ENCODE assay signal across 3 cellular contexts in the genomic region with DNA sequence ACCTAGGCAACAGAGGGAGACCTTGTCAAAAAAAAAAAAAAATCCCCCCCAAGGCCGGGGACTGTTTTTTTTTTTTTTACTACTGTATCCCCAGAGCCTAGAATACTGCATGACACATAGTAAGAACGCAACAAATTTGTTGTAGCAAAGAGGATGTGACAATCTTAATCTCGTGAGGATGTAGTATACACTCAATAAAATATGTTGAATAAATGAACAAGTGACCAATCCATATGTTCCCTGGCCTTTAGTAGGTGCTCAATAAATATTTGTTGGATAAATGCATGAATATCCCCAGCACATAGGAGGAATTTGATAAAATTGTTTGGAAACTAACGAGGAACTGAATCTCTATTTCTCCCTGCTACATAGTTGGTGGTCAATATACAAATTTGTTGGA.
A peak's percentile ranks its signal among the peaks of the same experiment; 100 is the strongest.
TF ChIP-seq lines count a peak whose summit lies in the region.

No MANE protein-coding gene starts in this region.

TF ChIP-seq in A549, 52 proteins besides CTCF, POLR2A, EP300 and RAD21 (continued from another document):
- TF ChIP-seq GATA3 (IDR thresholded peaks at IDR 0.05; ENCODE audit: borderline replicate concordance) (no peak), TP53 (CRISPR knock-in tag; IDR thresholded peaks at IDR 0.05) (no peak), EHF (CRISPR knock-in tag; IDR thresholded peaks at IDR 0.05) (no peak), KDM5A (IDR thresholded peaks at IDR 0.05) (no peak), FOSB (CRISPR knock-in tag; IDR thresholded peaks at IDR 0.05) (no peak), CBX2 (IDR thresholded peaks at IDR 0.05; ENCODE audit: borderline replicate concordance, low read depth) (no peak), ESRRA (IDR thresholded peaks at IDR 0.05; ENCODE audit: borderline replicate concordance, low read length) (no peak), HEYL (CRISPR knock-in tag; IDR thresholded peaks at IDR 0.05) (no peak), MYC (IDR thresholded peaks at IDR 0.05; ENCODE audit: borderline replicate concordance, low read length) (no peak)
- TF ChIP-seq, protein P1, sequence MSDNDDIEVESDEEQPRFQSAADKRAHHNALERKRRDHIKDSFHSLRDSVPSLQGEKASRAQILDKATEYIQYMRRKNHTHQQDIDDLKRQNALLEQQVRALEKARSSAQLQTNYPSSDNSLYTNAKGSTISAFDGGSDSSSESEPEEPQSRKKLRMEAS (IDR thresholded peaks at IDR 0.05) = no peak
- TF ChIP-seq, protein P2, sequence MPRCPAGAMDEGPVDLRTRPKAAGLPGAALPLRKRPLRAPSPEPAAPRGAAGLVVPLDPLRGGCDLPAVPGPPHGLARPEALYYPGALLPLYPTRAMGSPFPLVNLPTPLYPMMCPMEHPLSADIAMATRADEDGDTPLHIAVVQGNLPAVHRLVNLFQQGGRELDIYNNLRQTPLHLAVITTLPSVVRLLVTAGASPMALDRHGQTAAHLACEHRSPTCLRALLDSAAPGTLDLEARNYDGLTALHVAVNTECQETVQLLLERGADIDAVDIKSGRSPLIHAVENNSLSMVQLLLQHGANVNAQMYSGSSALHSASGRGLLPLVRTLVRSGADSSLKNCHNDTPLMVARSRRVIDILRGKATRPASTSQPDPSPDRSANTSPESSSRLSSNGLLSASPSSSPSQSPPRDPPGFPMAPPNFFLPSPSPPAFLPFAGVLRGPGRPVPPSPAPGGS (IDR thresholded peaks at IDR 0.05) = no peak
- TF ChIP-seq, protein P3, sequence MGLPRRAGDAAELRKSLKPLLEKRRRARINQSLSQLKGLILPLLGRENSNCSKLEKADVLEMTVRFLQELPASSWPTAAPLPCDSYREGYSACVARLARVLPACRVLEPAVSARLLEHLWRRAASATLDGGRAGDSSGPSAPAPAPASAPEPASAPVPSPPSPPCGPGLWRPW (IDR thresholded peaks at IDR 0.05) = no peak
TF ChIP-seq in A549: peak in this region for 0.

TF ChIP-seq in HEK293, 187 proteins besides CTCF, POLR2A, EP300 and RAD21 (continued from another document):
- no peak for TF ChIP-seq ZNF571 (tag by site-specific recombination; IDR thresholded peaks at IDR 0.05)
- TF ChIP-seq YY1 (tag by site-specific recombination; IDR thresholded peaks at IDR 0.05) = no peak
- TF ChIP-seq, protein P4, sequence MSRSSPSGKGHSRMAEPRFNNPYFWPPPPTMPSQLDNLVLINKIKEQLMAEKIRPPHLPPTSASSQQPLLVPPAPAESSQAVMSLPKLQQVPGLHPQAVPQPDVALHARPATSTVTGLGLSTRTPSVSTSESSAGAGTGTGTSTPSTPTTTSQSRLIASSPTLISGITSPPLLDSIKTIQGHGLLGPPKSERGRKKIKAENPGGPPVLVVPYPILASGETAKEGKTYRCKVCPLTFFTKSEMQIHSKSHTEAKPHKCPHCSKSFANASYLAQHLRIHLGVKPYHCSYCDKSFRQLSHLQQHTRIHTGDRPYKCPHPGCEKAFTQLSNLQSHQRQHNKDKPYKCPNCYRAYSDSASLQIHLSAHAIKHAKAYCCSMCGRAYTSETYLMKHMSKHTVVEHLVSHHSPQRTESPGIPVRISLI (tag by site-specific recombination; IDR thresholded peaks at IDR 0.05) = no peak
- peak; percentile 97 for TF ChIP-seq ZNF664 (tag by site-specific recombination; IDR thresholded peaks at IDR 0.05)

TF ChIP-seq in K562, 482 proteins besides CTCF, POLR2A, EP300 and RAD21 (continued from another document):
- TF ChIP-seq STAT5A (IDR thresholded peaks at IDR 0.05; ENCODE audit: borderline replicate concordance, low read length) = no peak
TF ChIP-seq in K562: peak in this region for 1.
